ENCODE assay signal across 9 cellular contexts in genomic region chr11:65502852-65503603, GRCh38. TPM values are rescaled to one million over a fixed set of nuclear protein-coding genes. Genes with fewer than 3 reads are reported as not detected.
DNase-seq lines count a peak whose midpoint lies in the region; ATAC-seq and TF ChIP-seq lines count a peak whose summit lies in the region.
"Had no signal": no experiment of that assay in that cellular context is flagged by ENCODE, and none has a peak within 500 bp of the region (broad histone marks: within the 10 kb centered on the region; RNA-seq: fewer than 3 reads in every experiment).

No MANE protein-coding gene starts in this region.

- H3K4me3 ChIP-seq in left ventricle myocardium inferior (peak overlapping the region; percentile 89), liver (ENCODE audit: low read depth in 1 of 3, low read length in 3 of 3) (peak overlapping the region; percentile 67 to 100 (median 85)), aorta (ENCODE audit: low read length in 2 of 2) (peak overlapping the region; percentile 95 to 100)

- under 1% methylated on average over 6 of the region's 6 CpGs for WGBS in liver
- WGBS in aorta, 2 donors = 0% methylated on average over 6 of the region's 6 CpGs

- intact Hi-C loops in left ventricle myocardium inferior (cut with micrococcal nuclease) (loop anchor here (5.0 kb wide), 1 partner anchor 81 kb away; the partner anchor contains the start of gene NEAT1), Right ventricle myocardium superior (cut with DNase I) (no loop called here), aorta (cut with DNase I) (no loop called here)

- H3K27me3 Mint-ChIP-seq in stimulated activated memory B cell treated with anti-CD40 and anti-IgM and Interleukin-4, amounts not matched to agents 10 μg/mL and 1 μg/mL and 100 μg/mL, for 72 hours = no peaks in the 10 kb centered on the region
- H3K27me3 Mint-ChIP-seq: central memory CD8-positive, alpha-beta T cell had no signal

- peak overlapping the region; percentile 99 for H3K27ac ChIP-seq in left ventricle myocardium inferior (replicated peaks)
- peak overlapping the region; percentile 100 for H3K27ac ChIP-seq in liver (ENCODE audit: low read depth in 1 of 2, low read length in 2 of 2)
- H3K27ac ChIP-seq in aorta (ENCODE audit: low read depth in 1 of 2, low read length in 2 of 2) = no peak overlapping the region

- H3K9me3 ChIP-seq in left ventricle myocardium inferior (replicated peaks) (no peaks in the 10 kb centered on the region), liver (ENCODE audit: control insufficient read depth in 4 of 4, low read length in 3 of 4) (no peaks in the 10 kb centered on the region), aorta (ENCODE audit: control insufficient read depth, low read length) (no peaks in the 10 kb centered on the region)

- H3K4me1 ChIP-seq in left ventricle myocardium inferior (peaks cover 79% of the 10 kb centered on the region), liver (ENCODE audit: control insufficient read depth in 4 of 4, insufficient read depth in 4 of 4, low read length in 3 of 4) (peaks cover 0 to 41% (median 21%) of the 10 kb centered on the region in 4 donors), aorta (ENCODE audit: control insufficient read depth in 1 of 2, insufficient read depth in 2 of 2, low read length in 2 of 2) (peaks cover 0 to 2% of the 10 kb centered on the region in 2 donors)

- TF ChIP-seq CTCF in left ventricle myocardium inferior (IDR thresholded peaks at IDR 0.05; ENCODE audit: borderline replicate concordance) (no peak), liver (IDR thresholded peaks at IDR 0.05; ENCODE audit: low read depth, low read length, missing input control) (no peak)

- H3K9me3 Mint-ChIP-seq in stimulated activated memory B cell treated with anti-CD40 and anti-IgM and Interleukin-4, amounts not matched to agents 10 μg/mL and 1 μg/mL and 100 μg/mL, for 72 hours = no peaks in the 10 kb centered on the region
- H3K9me3 Mint-ChIP-seq: central memory CD8-positive, alpha-beta T cell had no signal

- H3K36me3 ChIP-seq in left ventricle myocardium inferior = peaks cover 64% of the 10 kb centered on the region
- H3K36me3 ChIP-seq in liver (ENCODE audit: control insufficient read depth in 4 of 4, insufficient read depth in 3 of 4, low read depth in 1 of 4, low read length in 3 of 4) = peaks cover 8 to 48% (median 25%) of the 10 kb centered on the region in 4 donors
- H3K36me3 ChIP-seq in aorta (ENCODE audit: control insufficient read depth in 1 of 2, insufficient read depth in 2 of 2, low read length in 1 of 2) = peaks cover 15 to 16% of the 10 kb centered on the region in 2 donors

- DNase-seq in left ventricle myocardium inferior (no peak), Right ventricle myocardium superior (no peak), astrocyte of the hippocampus (ENCODE audit: low read depth, low spot score) (peak; percentile 63), aorta (peak; percentile 8 to 30), OCI-M2 (lab: John Stamatoyannopoulos, UW; ENCODE audit: unreplicated experiment) (no peak)
- no peak for DNase-seq in stimulated activated CD4-positive, alpha-beta T cell treated with anti-CD3 and anti-CD28 coated beads, Interleukin-4, amount 100 ng/mL, for 1 hour

- no peak for ATAC-seq in Right ventricle myocardium superior (ENCODE audit: poor library complexity)
- ATAC-seq in aorta (ENCODE audit: low FRiP score) = no peak
- no peak for ATAC-seq in stimulated activated memory B cell treated with anti-CD40 and anti-IgM and Interleukin-4, amounts not matched to agents 10 μg/mL and 1 μg/mL and 100 μg/mL, for 72 hours

- H3K9ac ChIP-seq in liver (ENCODE audit: low read depth in 1 of 2, low read length in 2 of 2) = peak overlapping the region; percentile 100

- H3K4me3 Mint-ChIP-seq in stimulated activated memory B cell treated with anti-CD40 and anti-IgM and Interleukin-4, amounts not matched to agents 10 μg/mL and 1 μg/mL and 100 μg/mL, for 72 hours = no peak overlapping the region
- H3K4me3 Mint-ChIP-seq: central memory CD8-positive, alpha-beta T cell had no signal

- H3K36me3 Mint-ChIP-seq in stimulated activated memory B cell treated with anti-CD40 and anti-IgM and Interleukin-4, amounts not matched to agents 10 μg/mL and 1 μg/mL and 100 μg/mL, for 72 hours = peaks cover 18% of the 10 kb centered on the region

- no peaks in the 10 kb centered on the region for H3K27me3 ChIP-seq in left ventricle myocardium inferior (ENCODE audit: low read depth)
- no peaks in the 10 kb centered on the region for H3K27me3 ChIP-seq in liver (ENCODE audit: control insufficient read depth in 4 of 4, insufficient read depth in 4 of 4, low read length in 3 of 4)
- peaks cover 0 to 2% of the 10 kb centered on the region in 2 donors for H3K27me3 ChIP-seq in aorta (ENCODE audit: control insufficient read depth in 1 of 2, insufficient read depth in 2 of 2, low read length in 1 of 2)

- TF ChIP-seq RAD21 in liver (IDR thresholded peaks at IDR 0.05) = peak; percentile 8 to 9

- peaks cover 49% of the 10 kb centered on the region for H3K4me1 Mint-ChIP-seq in stimulated activated memory B cell treated with anti-CD40 and anti-IgM and Interleukin-4, amounts not matched to agents 10 μg/mL and 1 μg/mL and 100 μg/mL, for 72 hours

- H3K27ac Mint-ChIP-seq in stimulated activated memory B cell treated with anti-CD40 and anti-IgM and Interleukin-4, amounts not matched to agents 10 μg/mL and 1 μg/mL and 100 μg/mL, for 72 hours = no peak overlapping the region

TF ChIP-seq in liver, 16 proteins besides CTCF, POLR2A, EP300 and RAD21:
- TF ChIP-seq YY1 (IDR thresholded peaks at IDR 0.05) (peak; percentile 16), ZBTB33 (IDR thresholded peaks at IDR 0.05) (peak; percentile 21), GABPA (IDR thresholded peaks at IDR 0.05 in 1 of 2, conservative IDR thresholded peaks at IDR 0.05 in 1 of 2) (no peak), FOXA2 (IDR thresholded peaks at IDR 0.05) (no peak), MAX (IDR thresholded peaks at IDR 0.05) (no peak), REST (IDR thresholded peaks at IDR 0.05) (peak; percentile 4), JUND (IDR thresholded peaks at IDR 0.05) (peak in 1 of 2 donors; percentile 52), TAF1 (conservative IDR thresholded peaks at IDR 0.05) (peak; percentile 18)
TF ChIP-seq in liver: peak in this region for 5.

RNA-seq across cellular contexts. Expression of gene MALAT1, which starts 4.2 kb away (rescaled TPM):
- total RNA-seq in left ventricle myocardium inferior (6,576 TPM), Right ventricle myocardium superior (5,573 TPM), liver (1,000 to 10,000 TPM; 3,688 to 8,306 TPM), aorta (over 10,000 TPM; 16,103 to 18,225 TPM)
- polyA plus RNA-seq in liver (1,000 to 10,000 TPM in 1 of 2 donors, 10 to 100 TPM in 1; 11.9 to 3,868 TPM), aorta (100 to 1,000 TPM; 228 to 370 TPM)

RNA-seq across cellular contexts. Expression of gene SCYL1, which starts 21.9 kb away (rescaled TPM):
- total RNA-seq in left ventricle myocardium inferior (60.2 TPM), Right ventricle myocardium superior (60.5 TPM), liver (10 to 100 TPM; 33.7 to 59.5 TPM), aorta (10 to 100 TPM; 74.0 to 74.4 TPM)
- polyA plus RNA-seq in liver (10 to 100 TPM; 45.6 to 62.0 TPM), aorta (10 to 100 TPM; 31.3 to 98.9 TPM)

RNA-seq across cellular contexts. Expression of gene LTBP3, which starts 55.1 kb away (rescaled TPM):
- 80.3 TPM for total RNA-seq in left ventricle myocardium inferior
- total RNA-seq in Right ventricle myocardium superior = 73.4 TPM
- 10 to 100 TPM; 16.0 to 17.9 TPM for total RNA-seq in liver
- 10 to 100 TPM in 1 of 2 donors, 1 to 10 TPM in 1; 8.8 to 46.2 TPM for polyA plus RNA-seq in liver
- 100 to 1,000 TPM; 280 to 473 TPM for total RNA-seq in aorta
- 100 to 1,000 TPM in 1 of 2 donors, 10 to 100 TPM in 1; 40.1 to 467 TPM for polyA plus RNA-seq in aorta

Comparison
In these comparisons a context has a peak if more than half of its experiments do, and no peak if none do; other contexts are left out.
1. DNase-seq: peak in astrocyte of the hippocampus (single experiment) and aorta (2 of 2); none in left ventricle myocardium inferior (single experiment), Right ventricle myocardium superior (single experiment), OCI-M2 (single experiment) and stimulated activated CD4-positive, alpha-beta T cell treated with anti-CD3 and anti-CD28 coated beads, Interleukin-4, amount 100 ng/mL, for 1 hour (single experiment).
2. H3K27ac ChIP-seq: peak in left ventricle myocardium inferior (single experiment) and liver (2 of 2); none in aorta (0 of 2).
3. Peak in every context shown above with its lines, with median percentiles within 50 percentile points of each other: H3K4me3 ChIP-seq.